23 cellular contexts compared by ENCODE assay signal in the genomic region with DNA sequence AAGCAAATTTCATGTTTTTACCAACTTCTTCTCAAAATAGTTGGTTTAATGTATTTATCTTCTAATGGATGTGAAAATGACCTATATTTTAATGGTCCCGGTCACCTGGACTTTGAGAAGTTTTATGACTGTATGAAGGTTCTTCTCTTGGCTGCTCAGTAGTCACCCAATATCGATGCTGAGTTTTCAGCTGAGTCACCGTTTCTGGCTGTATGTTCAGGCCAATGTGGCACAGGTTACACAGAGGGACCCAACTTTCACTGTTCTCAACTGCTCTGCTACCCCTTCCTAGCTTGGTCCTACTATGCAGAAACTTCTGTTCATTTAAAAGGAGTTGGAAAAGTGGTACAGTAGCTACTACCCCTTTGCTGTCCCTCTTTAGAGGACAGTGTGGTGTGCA.
"Had no signal": no experiment of that assay in that cellular context is flagged by ENCODE, and none has a peak within 500 bp of the region (broad histone marks: within the 10 kb centered on the region; RNA-seq: fewer than 3 reads in every experiment).

No MANE protein-coding gene starts in this region.

- FAIRE-seq: HTR-8/SVneo, RCC 7860 had no signal

- H3K9me3 ChIP-seq: SJSA1 had no signal

- H3K27me3 ChIP-seq: SJSA1 had no signal

- H3K4me3 ChIP-seq: SJSA1, SK-N-MC had no signal

- H3K27ac ChIP-seq: HL-60, SJSA1, SK-N-MC had no signal

- DNase-seq: Karpas-422, KG1, MV-4-11, NCI-H1048, NCI-H1105, NCI-H1417, NCI-H1436 treated with DMSO at 0.1 percent for 48 hours, NCI-H1694, NCI-H187 treated with DMSO at 0.1 percent for 48 hours, NCI-H2029 treated with DMSO at 0.1 percent for 48 hours, NCI-H2171 treated with DMSO at 0.1 percent for 48 hours, NCI-H2227 treated with DMSO at 0.1 percent for 48 hours, NCI-H524, NCI-H526 treated with DMSO at 0.1 percent for 48 hours, NCI-H748 treated with DMSO at 0.1 percent for 48 hours, Right ventricle myocardium superior, RPMI8226, SIG-M5 had no signal
